9 cellular contexts compared by ENCODE assay signal in the genomic region with DNA sequence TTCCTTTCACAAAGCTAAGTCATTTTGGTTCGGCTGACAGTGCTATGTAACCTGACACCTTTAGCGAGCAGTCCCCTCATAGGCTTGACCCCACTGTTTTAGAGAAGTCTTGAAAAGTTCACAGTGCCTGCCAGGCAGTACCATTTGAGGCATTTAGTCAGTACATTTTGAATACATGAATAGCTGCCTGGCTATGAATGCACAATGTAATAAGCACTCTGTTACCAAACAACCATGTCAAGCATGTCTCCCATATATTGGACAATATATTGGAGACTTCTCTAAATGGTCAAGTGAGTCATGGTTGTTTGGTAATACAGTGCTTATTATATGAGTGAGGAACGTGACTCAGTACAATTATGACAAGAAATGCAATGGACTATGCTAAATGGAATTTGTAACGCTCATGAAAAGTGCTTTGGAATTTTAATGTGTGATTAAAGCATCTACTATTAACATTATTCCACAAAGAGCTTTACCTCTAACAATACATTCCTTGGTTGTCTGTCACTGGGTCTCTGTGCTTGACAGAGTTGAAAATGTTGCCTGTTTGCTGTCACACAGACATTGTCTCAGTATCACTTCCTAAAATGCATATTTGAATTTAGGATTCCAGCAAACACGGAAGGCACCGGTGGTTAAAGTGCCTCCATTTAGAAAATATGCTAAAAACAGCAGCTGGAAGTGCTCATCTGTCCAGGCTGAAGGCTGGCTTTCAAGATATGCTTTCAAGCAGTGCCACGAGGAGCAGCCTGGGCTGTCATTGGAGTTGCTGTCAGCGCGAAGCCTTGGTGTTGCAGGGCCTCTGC.
DNase-seq lines count a peak whose midpoint lies in the region; ATAC-seq and TF ChIP-seq lines count a peak whose summit lies in the region.
"Had no signal": no experiment of that assay in that cellular context is flagged by ENCODE, and none has a peak within 500 bp of the region (broad histone marks: within the 10 kb centered on the region; RNA-seq: fewer than 3 reads in every experiment).

No MANE protein-coding gene starts in this region.

- H3K4me1 ChIP-seq in BLaER1, result peaks cover 22% of the 10 kb centered on the region

- peak; percentile 14 for DNase-seq in NCI-H748 treated with DMSO at 0.1 percent for 48 hours (lab: John Stamatoyannopoulos, UW)
- peak; percentile 90 to 92 for DNase-seq in foreskin fibroblast
- no peak for DNase-seq in NCI-H187 treated with DMSO at 0.1 percent for 48 hours (lab: John Stamatoyannopoulos, UW)
- DNase-seq in immature natural killer cell, result no peak
- DNase-seq in NCI-H2029 (lab: John Stamatoyannopoulos, UW), result no peak
- DNase-seq in stimulated activated naive CD4-positive, alpha-beta T cell treated with Interleukin-2 at 50 U/mL for 16 hours (lab: John Stamatoyannopoulos, UW), result no peak
- DNase-seq: NCI-H1048 had no signal

- no peaks in the 10 kb centered on the region for H3K9me3 ChIP-seq in BLaER1

- H3K27ac ChIP-seq in BLaER1, result no peak overlapping the region

- H3K27me3 ChIP-seq in BLaER1, result no peaks in the 10 kb centered on the region

- peak; percentile 89 for ATAC-seq in GM21825 (IDR thresholded peaks at IDR 0.05; ENCODE audit: unreplicated experiment)

- H3K4me2 ChIP-seq in BLaER1, result peak overlapping the region; percentile 47

- no peaks in the 10 kb centered on the region for H3K36me3 ChIP-seq in BLaER1

- H4K20me1 ChIP-seq in BLaER1, result no peaks in the 10 kb centered on the region

- H3K4me3 Mint-ChIP-seq in immature natural killer cell, result no peak overlapping the region

- H3K4me3 ChIP-seq in BLaER1, result no peak overlapping the region
- no peak overlapping the region for H3K4me3 ChIP-seq in foreskin fibroblast (ENCODE audit: low read depth in 1 of 2, low read length in 2 of 2)

- H3K4me1 Mint-ChIP-seq in immature natural killer cell, result no peaks in the 10 kb centered on the region

- peaks cover 0 to 6% (median 1%) of the 10 kb centered on the region in 3 donors for H3K27me3 Mint-ChIP-seq in immature natural killer cell (ENCODE audit: low read depth in 3 of 3)

- TF ChIP-seq CTCF in foreskin fibroblast (IDR thresholded peaks at IDR 0.05; ENCODE audit: low read depth, low read length), result no peak

- no peaks in the 10 kb centered on the region for H3K36me3 Mint-ChIP-seq in immature natural killer cell

- no peak overlapping the region for H3K27ac Mint-ChIP-seq in immature natural killer cell

- H3K9ac ChIP-seq in BLaER1, result no peak overlapping the region

- peaks cover 3 to 36% (median 14%) of the 10 kb centered on the region in 6 donors for H3K9me3 Mint-ChIP-seq in immature natural killer cell

Comparison
In these comparisons a context has a peak if more than half of its experiments do, and no peak if none do; other contexts are left out.
1. DNase-seq: peak in NCI-H748 treated with DMSO at 0.1 percent for 48 hours (single experiment) and foreskin fibroblast (2 of 2); none in NCI-H187 treated with DMSO at 0.1 percent for 48 hours (single experiment), immature natural killer cell (0 of 3), NCI-H2029 (single experiment) and stimulated activated naive CD4-positive, alpha-beta T cell treated with Interleukin-2 at 50 U/mL for 16 hours (single experiment).